32 cellular contexts compared by ENCODE assay signal in genomic region chr22:24741769-24742168, GRCh38. TPM values are rescaled to one million over a fixed set of nuclear protein-coding genes. Genes with fewer than 3 reads are reported as not detected.
"Had no signal": no experiment of that assay in that cellular context is flagged by ENCODE, and none has a peak within 500 bp of the region (broad histone marks: within the 10 kb centered on the region; RNA-seq: fewer than 3 reads in every experiment).

No MANE protein-coding gene starts in this region.

- FAIRE-seq: endometrium, islet of Langerhans, keratinocyte had no signal

- H3K9me3 ChIP-seq: esophagus squamous epithelium, gastrocnemius medialis, left lung, lower lobe of right lung, mucosa of descending colon had no signal

- H3K4me1 ChIP-seq: esophagus squamous epithelium, gastrocnemius medialis, heart right ventricle, left lung, lower lobe of right lung had no signal

- ATAC-seq: effector memory CD8-positive, alpha-beta T cell; esophagus mucosa; gastrocnemius medialis; heart right ventricle; left cardiac atrium; left lung; left ventricle myocardium superior; lower lobe of right lung; mucosa of descending colon had no signal

- H3K27ac ChIP-seq: coronary artery, dorsolateral prefrontal cortex, epithelial cell of prostate, esophagus squamous epithelium, gastrocnemius medialis, heart right ventricle, left lung, lower lobe of right lung had no signal

- H3K36me3 ChIP-seq: esophagus squamous epithelium, gastrocnemius medialis, heart right ventricle, left lung, lower lobe of right lung had no signal

- H3K4me3 ChIP-seq: coronary artery, dorsolateral prefrontal cortex, esophagus squamous epithelium, gastrocnemius medialis, heart right ventricle, left lung, lower lobe of right lung, mucosa of descending colon had no signal

- DNase-seq: dermis blood vessel endothelial cell; dorsolateral prefrontal cortex; effector CD8-positive, alpha-beta T cell; effector memory CD8-positive, alpha-beta T cell; endodermal cell; erythroblast; esophagus squamous epithelium; foreskin fibroblast; foreskin melanocyte; gastrocnemius medialis; glutamatergic neuron; head of caudate nucleus; heart right ventricle; hippocampal formation; left cardiac atrium; left lung; left ventricle myocardium superior; lower lobe of right lung; mesenchymal stem cell; mucosa of descending colon; naive B cell had no signal

RNA-seq across cellular contexts. Expression of gene PIWIL3, which starts 32.8 kb away (rescaled TPM):
- total RNA-seq: endodermal cell, esophagus mucosa, esophagus squamous epithelium, gastrocnemius medialis, heart right ventricle, kidney epithelial cell, left cardiac atrium, left lung, left ventricle myocardium superior, lower lobe of right lung, lung microvascular endothelial cell, mesenteric fat pad, mesothelial cell of epicardium, mucosa of descending colon, myocyte had no signal
- polyA plus RNA-seq: heart right ventricle, keratinocyte had no signal
